ENCODE assay signal across 3 cellular contexts in genomic region chr19:588758-589692, GRCh38.
TF ChIP-seq lines count a peak whose summit lies in the region.

No MANE protein-coding gene starts in this region.

TF ChIP-seq in IMR-90, 13 proteins besides CTCF, POLR2A, EP300 and RAD21:
- TF ChIP-seq CEBPB (IDR thresholded peaks at IDR 0.05; ENCODE audit: low read depth, low read length) = no peak
- no peak for TF ChIP-seq MAZ (IDR thresholded peaks at IDR 0.05; ENCODE audit: borderline replicate concordance, low read depth, low read length)
- TF ChIP-seq CHD1 (IDR thresholded peaks at IDR 0.05; ENCODE audit: low read depth, low read length) = no peak

TF ChIP-seq in SK-N-SH treated with all-trans-retinoic acid at 6 μM for 48 hours, 23 proteins besides CTCF, POLR2A, EP300 and RAD21:
- TF ChIP-seq ARNTL (CRISPR knock-in tag; IDR thresholded peaks at IDR 0.05; ENCODE audit: borderline replicate concordance, low read depth) = no peak
- no peak for TF ChIP-seq OSR1 (CRISPR knock-in tag; IDR thresholded peaks at IDR 0.05)
- no peak for TF ChIP-seq POU6F1 (CRISPR knock-in tag; IDR thresholded peaks at IDR 0.05; ENCODE audit: borderline replicate concordance, low read depth)
- no peak for TF ChIP-seq PATZ1 (CRISPR knock-in tag; IDR thresholded peaks at IDR 0.05; ENCODE audit: borderline replicate concordance)
- TF ChIP-seq TSHZ2 (CRISPR knock-in tag; IDR thresholded peaks at IDR 0.05) = no peak
- no peak for TF ChIP-seq PPARA (CRISPR knock-in tag; IDR thresholded peaks at IDR 0.05; ENCODE audit: borderline replicate concordance)
- no peak for TF ChIP-seq GLIS3 (CRISPR knock-in tag; IDR thresholded peaks at IDR 0.05)
- TF ChIP-seq TOX (CRISPR knock-in tag; IDR thresholded peaks at IDR 0.05; ENCODE audit: borderline replicate concordance) = no peak
- TF ChIP-seq ZNF70 (CRISPR knock-in tag; IDR thresholded peaks at IDR 0.05) = no peak
- TF ChIP-seq ESRRG (CRISPR knock-in tag; IDR thresholded peaks at IDR 0.05) = no peak
- no peak for TF ChIP-seq ZNF8 (CRISPR knock-in tag; IDR thresholded peaks at IDR 0.05)
- TF ChIP-seq TCF4 (CRISPR knock-in tag; IDR thresholded peaks at IDR 0.05; ENCODE audit: borderline replicate concordance) = no peak
- TF ChIP-seq BACH2 (CRISPR knock-in tag; IDR thresholded peaks at IDR 0.05; ENCODE audit: borderline replicate concordance) = no peak
- TF ChIP-seq, protein P1, sequence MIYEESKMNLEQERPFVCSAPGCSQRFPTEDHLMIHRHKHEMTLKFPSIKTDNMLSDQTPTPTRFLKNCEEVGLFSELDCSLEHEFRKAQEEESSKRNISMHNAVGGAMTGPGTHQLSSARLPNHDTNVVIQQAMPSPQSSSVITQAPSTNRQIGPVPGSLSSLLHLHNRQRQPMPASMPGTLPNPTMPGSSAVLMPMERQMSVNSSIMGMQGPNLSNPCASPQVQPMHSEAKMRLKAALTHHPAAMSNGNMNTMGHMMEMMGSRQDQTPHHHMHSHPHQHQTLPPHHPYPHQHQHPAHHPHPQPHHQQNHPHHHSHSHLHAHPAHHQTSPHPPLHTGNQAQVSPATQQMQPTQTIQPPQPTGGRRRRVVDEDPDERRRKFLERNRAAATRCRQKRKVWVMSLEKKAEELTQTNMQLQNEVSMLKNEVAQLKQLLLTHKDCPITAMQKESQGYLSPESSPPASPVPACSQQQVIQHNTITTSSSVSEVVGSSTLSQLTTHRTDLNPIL (CRISPR knock-in tag; IDR thresholded peaks at IDR 0.05; ENCODE audit: low read depth) = no peak
- TF ChIP-seq RARB (CRISPR knock-in tag; IDR thresholded peaks at IDR 0.05) = no peak
- no peak for TF ChIP-seq CSDC2 (CRISPR knock-in tag; IDR thresholded peaks at IDR 0.05)
- no peak for TF ChIP-seq ZFP3 (CRISPR knock-in tag; IDR thresholded peaks at IDR 0.05)
- no peak for TF ChIP-seq ISL1 (CRISPR knock-in tag; IDR thresholded peaks at IDR 0.05)
- TF ChIP-seq SNAI2 (CRISPR knock-in tag; IDR thresholded peaks at IDR 0.05) = no peak
- no peak for TF ChIP-seq ZNF565 (CRISPR knock-in tag; conservative IDR thresholded peaks at IDR 0.05; ENCODE audit: low read depth)
TF ChIP-seq in SK-N-SH treated with all-trans-retinoic acid at 6 μM for 48 hours: peak in this region for 0.

TF ChIP-seq in HepG2, 621 proteins besides CTCF, POLR2A, EP300 and RAD21:
- TF ChIP-seq UBTF (CRISPR knock-in tag; IDR thresholded peaks at IDR 0.05) (peak; percentile 13; the same call in 1 of the 2 replicates), ZNF282 (IDR thresholded peaks at IDR 0.05; ENCODE audit: partially characterized antibody) (no peak), ZNF574 (CRISPR knock-in tag; IDR thresholded peaks at IDR 0.05) (peak; percentile 95), U2AF1 (optimal IDR thresholded peaks at IDR 0.05; ENCODE audit: low read depth, low read length) (no peak), ZNF598 (CRISPR knock-in tag; IDR thresholded peaks at IDR 0.05; ENCODE audit: borderline replicate concordance) (no peak), ZNF484 (CRISPR knock-in tag; IDR thresholded peaks at IDR 0.05; ENCODE audit: borderline replicate concordance, low read depth) (no peak), EZH2 (conservative IDR thresholded peaks at IDR 0.05; ENCODE audit: low read depth, low read length) (peak; percentile 80; the same call in 1 of the 2 replicates), SNRNP70 (IDR thresholded peaks at IDR 0.05; ENCODE audit: low read depth, low read length) (no peak), TAF15 (IDR thresholded peaks at IDR 0.05; ENCODE audit: low read depth, low read length, poor library complexity, severe bottlenecking) (no peak)
- TF ChIP-seq, protein P2, sequence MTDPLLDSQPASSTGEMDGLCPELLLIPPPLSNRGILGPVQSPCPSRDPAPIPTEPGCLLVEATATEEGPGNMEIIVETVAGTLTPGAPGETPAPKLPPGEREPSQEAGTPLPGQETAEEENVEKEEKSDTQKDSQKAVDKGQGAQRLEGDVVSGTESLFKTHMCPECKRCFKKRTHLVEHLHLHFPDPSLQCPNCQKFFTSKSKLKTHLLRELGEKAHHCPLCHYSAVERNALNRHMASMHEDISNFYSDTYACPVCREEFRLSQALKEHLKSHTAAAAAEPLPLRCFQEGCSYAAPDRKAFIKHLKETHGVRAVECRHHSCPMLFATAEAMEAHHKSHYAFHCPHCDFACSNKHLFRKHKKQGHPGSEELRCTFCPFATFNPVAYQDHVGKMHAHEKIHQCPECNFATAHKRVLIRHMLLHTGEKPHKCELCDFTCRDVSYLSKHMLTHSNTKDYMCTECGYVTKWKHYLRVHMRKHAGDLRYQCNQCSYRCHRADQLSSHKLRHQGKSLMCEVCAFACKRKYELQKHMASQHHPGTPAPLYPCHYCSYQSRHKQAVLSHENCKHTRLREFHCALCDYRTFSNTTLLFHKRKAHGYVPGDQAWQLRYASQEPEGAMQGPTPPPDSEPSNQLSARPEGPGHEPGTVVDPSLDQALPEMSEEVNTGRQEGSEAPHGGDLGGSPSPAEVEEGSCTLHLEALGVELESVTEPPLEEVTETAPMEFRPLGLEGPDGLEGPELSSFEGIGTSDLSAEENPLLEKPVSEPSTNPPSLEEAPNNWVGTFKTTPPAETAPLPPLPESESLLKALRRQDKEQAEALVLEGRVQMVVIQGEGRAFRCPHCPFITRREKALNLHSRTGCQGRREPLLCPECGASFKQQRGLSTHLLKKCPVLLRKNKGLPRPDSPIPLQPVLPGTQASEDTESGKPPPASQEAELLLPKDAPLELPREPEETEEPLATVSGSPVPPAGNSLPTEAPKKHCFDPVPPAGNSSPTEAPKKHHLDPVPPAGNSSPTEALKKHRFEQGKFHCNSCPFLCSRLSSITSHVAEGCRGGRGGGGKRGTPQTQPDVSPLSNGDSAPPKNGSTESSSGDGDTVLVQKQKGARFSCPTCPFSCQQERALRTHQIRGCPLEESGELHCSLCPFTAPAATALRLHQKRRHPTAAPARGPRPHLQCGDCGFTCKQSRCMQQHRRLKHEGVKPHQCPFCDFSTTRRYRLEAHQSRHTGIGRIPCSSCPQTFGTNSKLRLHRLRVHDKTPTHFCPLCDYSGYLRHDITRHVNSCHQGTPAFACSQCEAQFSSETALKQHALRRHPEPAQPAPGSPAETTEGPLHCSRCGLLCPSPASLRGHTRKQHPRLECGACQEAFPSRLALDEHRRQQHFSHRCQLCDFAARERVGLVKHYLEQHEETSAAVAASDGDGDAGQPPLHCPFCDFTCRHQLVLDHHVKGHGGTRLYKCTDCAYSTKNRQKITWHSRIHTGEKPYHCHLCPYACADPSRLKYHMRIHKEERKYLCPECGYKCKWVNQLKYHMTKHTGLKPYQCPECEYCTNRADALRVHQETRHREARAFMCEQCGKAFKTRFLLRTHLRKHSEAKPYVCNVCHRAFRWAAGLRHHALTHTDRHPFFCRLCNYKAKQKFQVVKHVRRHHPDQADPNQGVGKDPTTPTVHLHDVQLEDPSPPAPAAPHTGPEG (CRISPR knock-in tag; IDR thresholded peaks at IDR 0.05) = no peak
- TF ChIP-seq, protein P3, sequence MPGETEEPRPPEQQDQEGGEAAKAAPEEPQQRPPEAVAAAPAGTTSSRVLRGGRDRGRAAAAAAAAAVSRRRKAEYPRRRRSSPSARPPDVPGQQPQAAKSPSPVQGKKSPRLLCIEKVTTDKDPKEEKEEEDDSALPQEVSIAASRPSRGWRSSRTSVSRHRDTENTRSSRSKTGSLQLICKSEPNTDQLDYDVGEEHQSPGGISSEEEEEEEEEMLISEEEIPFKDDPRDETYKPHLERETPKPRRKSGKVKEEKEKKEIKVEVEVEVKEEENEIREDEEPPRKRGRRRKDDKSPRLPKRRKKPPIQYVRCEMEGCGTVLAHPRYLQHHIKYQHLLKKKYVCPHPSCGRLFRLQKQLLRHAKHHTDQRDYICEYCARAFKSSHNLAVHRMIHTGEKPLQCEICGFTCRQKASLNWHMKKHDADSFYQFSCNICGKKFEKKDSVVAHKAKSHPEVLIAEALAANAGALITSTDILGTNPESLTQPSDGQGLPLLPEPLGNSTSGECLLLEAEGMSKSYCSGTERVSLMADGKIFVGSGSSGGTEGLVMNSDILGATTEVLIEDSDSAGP (CRISPR knock-in tag; IDR thresholded peaks at IDR 0.05; ENCODE audit: borderline replicate concordance) = peak; percentile 12; the same call in 1 of the 2 replicates
- TF ChIP-seq, protein P4, sequence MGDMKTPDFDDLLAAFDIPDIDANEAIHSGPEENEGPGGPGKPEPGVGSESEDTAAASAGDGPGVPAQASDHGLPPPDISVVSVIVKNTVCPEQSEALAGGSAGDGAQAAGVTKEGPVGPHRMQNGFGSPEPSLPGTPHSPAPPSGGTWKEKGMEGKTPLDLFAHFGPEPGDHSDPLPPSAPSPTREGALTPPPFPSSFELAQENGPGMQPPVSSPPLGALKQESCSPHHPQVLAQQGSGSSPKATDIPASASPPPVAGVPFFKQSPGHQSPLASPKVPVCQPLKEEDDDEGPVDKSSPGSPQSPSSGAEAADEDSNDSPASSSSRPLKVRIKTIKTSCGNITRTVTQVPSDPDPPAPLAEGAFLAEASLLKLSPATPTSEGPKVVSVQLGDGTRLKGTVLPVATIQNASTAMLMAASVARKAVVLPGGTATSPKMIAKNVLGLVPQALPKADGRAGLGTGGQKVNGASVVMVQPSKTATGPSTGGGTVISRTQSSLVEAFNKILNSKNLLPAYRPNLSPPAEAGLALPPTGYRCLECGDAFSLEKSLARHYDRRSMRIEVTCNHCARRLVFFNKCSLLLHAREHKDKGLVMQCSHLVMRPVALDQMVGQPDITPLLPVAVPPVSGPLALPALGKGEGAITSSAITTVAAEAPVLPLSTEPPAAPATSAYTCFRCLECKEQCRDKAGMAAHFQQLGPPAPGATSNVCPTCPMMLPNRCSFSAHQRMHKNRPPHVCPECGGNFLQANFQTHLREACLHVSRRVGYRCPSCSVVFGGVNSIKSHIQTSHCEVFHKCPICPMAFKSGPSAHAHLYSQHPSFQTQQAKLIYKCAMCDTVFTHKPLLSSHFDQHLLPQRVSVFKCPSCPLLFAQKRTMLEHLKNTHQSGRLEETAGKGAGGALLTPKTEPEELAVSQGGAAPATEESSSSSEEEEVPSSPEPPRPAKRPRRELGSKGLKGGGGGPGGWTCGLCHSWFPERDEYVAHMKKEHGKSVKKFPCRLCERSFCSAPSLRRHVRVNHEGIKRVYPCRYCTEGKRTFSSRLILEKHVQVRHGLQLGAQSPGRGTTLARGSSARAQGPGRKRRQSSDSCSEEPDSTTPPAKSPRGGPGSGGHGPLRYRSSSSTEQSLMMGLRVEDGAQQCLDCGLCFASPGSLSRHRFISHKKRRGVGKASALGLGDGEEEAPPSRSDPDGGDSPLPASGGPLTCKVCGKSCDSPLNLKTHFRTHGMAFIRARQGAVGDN (CRISPR knock-in tag; IDR thresholded peaks at IDR 0.05) = no peak; the same call in 1 of the 2 replicates
